ENCODE assay signal across 10 cellular contexts in the genomic region with DNA sequence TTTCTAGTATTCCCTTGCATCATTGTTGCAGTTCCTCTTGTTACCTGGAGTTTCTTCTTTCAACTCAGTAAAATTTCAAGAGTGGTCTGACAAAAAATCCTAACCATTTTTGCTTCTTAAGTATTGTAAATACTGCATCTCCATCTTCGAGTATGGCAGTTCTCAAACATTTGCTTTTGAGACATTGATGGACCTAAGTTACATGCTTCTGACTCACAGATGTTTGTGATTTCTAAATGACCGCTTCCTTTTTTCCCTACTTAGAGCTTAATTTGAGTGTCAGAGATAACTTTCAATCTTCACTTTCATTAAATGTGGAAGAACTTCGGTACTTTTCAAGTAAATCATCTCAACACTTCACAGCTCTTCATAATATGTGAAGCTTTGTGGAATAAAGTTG. TPM values are rescaled to one million over a fixed set of nuclear protein-coding genes. Genes with fewer than 3 reads are reported as not detected.
DNase-seq lines count a peak whose midpoint lies in the region; ATAC-seq, FAIRE-seq and TF ChIP-seq lines count a peak whose summit lies in the region.
"Had no signal": no experiment of that assay in that cellular context is flagged by ENCODE, and none has a peak within 500 bp of the region (broad histone marks: within the 10 kb centered on the region; RNA-seq: fewer than 3 reads in every experiment).

No MANE protein-coding gene starts in this region.

- POLR2A ChIA-PET in A549 (lab: Yijun Ruan, JAX), result no interaction called here
- POLR2A ChIA-PET in PC-3 (lab: Charles Lee; ENCODE audit: unreplicated experiment), result no interaction called here
- POLR2A ChIA-PET in endothelial cell of umbilical vein (lab: Charles Lee), result interaction anchor here (1.2 kb wide), 1 partner anchor 9 kb away, joined by 6 read pairs; no protein-coding TSS in a partner anchor

- intact Hi-C loops in PC-3 (cut with micrococcal nuclease), result no loop called here
- intact Hi-C loops in endothelial cell of umbilical vein (cut with micrococcal nuclease), result loop anchor here (10.0 kb wide), 1 partner anchor 222 kb away; no protein-coding TSS in a partner anchor
- intact Hi-C loops in body of pancreas (cut with DNase I), result no loop called here

- H3K9ac ChIP-seq in PC-3 (ENCODE audit: low read length), result no peak overlapping the region
- H3K9ac ChIP-seq in endothelial cell of umbilical vein (replicated peaks; ENCODE audit: extremely low read depth, insufficient read depth, low read length), result peak overlapping the region; percentile 6

- H3K4me3 ChIP-seq in A549 (no peak overlapping the region), GM06990 (replicated peaks; ENCODE audit: low read depth, low read length) (peak overlapping the region; percentile 50), PC-3 (ENCODE audit: low read length) (0 out of 2 replicates have a peak overlapping the region, but pooled peaks have one; percentile 23), endothelial cell of umbilical vein (replicated peaks in 1 of 3; ENCODE audit: insufficient read depth in 1 of 3, low read depth in 1 of 3, low read length in 3 of 3) (peak overlapping the region in 1 of 3 experiments; percentile 21), body of pancreas (no peak overlapping the region)

- no peaks in the 10 kb centered on the region for H3F3A ChIP-seq in PC-3 (ENCODE audit: low read length, unreplicated experiment)

- CTCF ChIA-PET in A549 (lab: Yijun Ruan, JAX), result interaction anchor here (0.9 kb wide), 1 partner anchor 62 kb away, joined by 3 read pairs; no protein-coding TSS in a partner anchor
- CTCF ChIA-PET in PC-3 (lab: Charles Lee), result no interaction called here
- CTCF ChIA-PET in endothelial cell of umbilical vein (lab: Charles Lee), result interaction anchor here (1.0 to 2.1 kb wide), 3 partner anchors 9 to 151 kb away, joined by 3 to 6 read pairs (median 3); no protein-coding TSS in a partner anchor

- no peak for TF ChIP-seq CTCF in A549 (IDR thresholded peaks at IDR 0.05)
- no peak for TF ChIP-seq CTCF in GM06990 (IDR thresholded peaks at IDR 0.05; ENCODE audit: insufficient read depth, low read length, poor library complexity, severe bottlenecking)
- no peak for TF ChIP-seq CTCF in PC-3 (conservative IDR thresholded peaks at IDR 0.05; ENCODE audit: low read depth, low read length)
- TF ChIP-seq CTCF in endothelial cell of umbilical vein (IDR thresholded peaks at IDR 0.05; ENCODE audit: extremely low read depth in 1 of 2, insufficient read depth in 1 of 2, low read depth in 1 of 2, low read length in 2 of 2), result no peak
- TF ChIP-seq CTCF in body of pancreas (IDR thresholded peaks at IDR 0.05), result no peak

- no peak for TF ChIP-seq RAD21 in A549 (conservative IDR thresholded peaks at IDR 0.05 in 1 of 2, IDR thresholded peaks at IDR 0.05 in 1 of 2)

- H3K36me3 ChIP-seq in GM06990 (ENCODE audit: control insufficient read depth, insufficient read depth, low read length) (peaks cover 2% of the 10 kb centered on the region; the same call in 1 of the 2 replicates), PC-3 (ENCODE audit: low read depth, low read length) (peaks cover 3% of the 10 kb centered on the region; the same call in 1 of the 2 replicates), endothelial cell of umbilical vein (ENCODE audit: control insufficient read depth in 2 of 2, extremely low read depth in 1 of 2, insufficient read depth in 2 of 2, low read length in 2 of 2) (peaks cover 0 to 4% of the 10 kb centered on the region in 2 experiments), body of pancreas (replicated peaks in 1 of 2; ENCODE audit: insufficient read depth in 1 of 2, low read depth in 2 of 2) (no peaks in the 10 kb centered on the region)

- TF ChIP-seq POLR2A in A549 (IDR thresholded peaks at IDR 0.05; ENCODE audit: low read length), result no peak
- TF ChIP-seq POLR2A in endothelial cell of umbilical vein (IDR thresholded peaks at IDR 0.05; ENCODE audit: low read depth, low read length), result no peak
- TF ChIP-seq POLR2A in body of pancreas (IDR thresholded peaks at IDR 0.05), result no peak

- WGBS in A549 (ENCODE audit: missing lambda C conversion rate), result 73% methylated on average over 3 of the region's 3 CpGs
- 51 to 59% methylated on average over 3 of the region's 3 CpGs for WGBS in body of pancreas, 2 donors

- H3K9me3 ChIP-seq in A549 (no peaks in the 10 kb centered on the region), PC-3 (ENCODE audit: low read length) (no peaks in the 10 kb centered on the region), endothelial cell of umbilical vein (replicated peaks; ENCODE audit: control insufficient read depth, insufficient read depth, low read length) (no peaks in the 10 kb centered on the region), body of pancreas (no peaks in the 10 kb centered on the region)

- ATAC-seq in A549 (no peak), PC-3 (no peak), HG02623 (IDR thresholded peaks at IDR 0.05; ENCODE audit: unreplicated experiment) (no peak), body of pancreas (no peak), GM19463 (IDR thresholded peaks at IDR 0.05; ENCODE audit: unreplicated experiment) (no peak)

- H3K9me2 ChIP-seq in PC-3 (replicated peaks; ENCODE audit: low read length), result no peaks in the 10 kb centered on the region

- H3K27me3 ChIP-seq in GM06990 (replicated peaks; ENCODE audit: control insufficient read depth, insufficient read depth, low read length) (no peaks in the 10 kb centered on the region), PC-3 (ENCODE audit: low read length) (no peaks in the 10 kb centered on the region), endothelial cell of umbilical vein (ENCODE audit: control insufficient read depth in 2 of 2, insufficient read depth in 2 of 2, low read length in 2 of 2) (no peaks in the 10 kb centered on the region), body of pancreas (no peaks in the 10 kb centered on the region)

- H4K20me1 ChIP-seq in PC-3 (ENCODE audit: low read length) (peaks cover 46% of the 10 kb centered on the region), endothelial cell of umbilical vein (replicated peaks; ENCODE audit: control insufficient read depth, extremely low read depth, insufficient read depth, low read length) (peaks cover 7% of the 10 kb centered on the region)

- no peak for FAIRE-seq in A549 (lab: Jason Lieb, UNC)
- FAIRE-seq in endothelial cell of umbilical vein (lab: Jason Lieb, UNC), result no peak

- H3K27ac ChIP-seq in A549 (no peak overlapping the region), PC-3 (ENCODE audit: low read length) (no peak overlapping the region), endothelial cell of umbilical vein (ENCODE audit: insufficient read depth, low read depth, low read length) (no peak overlapping the region), body of pancreas (no peak overlapping the region)

- no peak overlapping the region for H2AFZ ChIP-seq in PC-3 (ENCODE audit: low read length)
- no peak overlapping the region for H2AFZ ChIP-seq in endothelial cell of umbilical vein (ENCODE audit: low read depth, low read length)

- H3K4me2 ChIP-seq in A549 (peak overlapping the region; percentile 6; the same call in 1 of the 3 replicates), PC-3 (ENCODE audit: low read length) (peak overlapping the region; percentile 35), endothelial cell of umbilical vein (ENCODE audit: insufficient read depth, low read length) (peak overlapping the region; percentile 65)

- TF ChIP-seq EP300 in A549 (IDR thresholded peaks at IDR 0.05), result no peak

- DNase-seq in A549 (ENCODE audit: low read depth in 1 of 2, low spot score in 1 of 2) (no peak), GM06990 (ENCODE audit: extremely low read depth, insufficient read length) (peak; percentile 32), PC-3 (no peak), endothelial cell of umbilical vein (ENCODE audit: low read depth, low spot score) (no peak), body of pancreas (no peak)
- no peak for DNase-seq in activated CD4-positive, CD25-positive, alpha-beta regulatory T cell treated with anti-CD3 and anti-CD28 coated beads, Interleukin-2, amount 50 U/mL, for 72 hours
- DNase-seq: DMS153, NCI-H1417 treated with DMSO at 0.1 percent for 48 hours had no signal

- BruUV-seq in PC-3 (replicated peaks; lab: Mats Ljungman, UMichigan) (no TSS peak), endothelial cell of umbilical vein (replicated peaks; lab: Mats Ljungman, UMichigan) (no TSS peak)

- dilution Hi-C loops in endothelial cell of umbilical vein (cut with MboI; ENCODE audit: extremely low pct_ligation_motif_present, low sequenced_read_pairs), result no loop called here

- H3K4me1 ChIP-seq in A549, result peaks cover 22% of the 10 kb centered on the region
- peaks cover 17% of the 10 kb centered on the region; the same call in 1 of the 2 replicates for H3K4me1 ChIP-seq in PC-3 (ENCODE audit: insufficient read depth, low read length)
- peaks cover 26% of the 10 kb centered on the region for H3K4me1 ChIP-seq in endothelial cell of umbilical vein (ENCODE audit: control insufficient read depth, extremely low read depth, insufficient read depth, low read length)
- peaks cover 51% of the 10 kb centered on the region for H3K4me1 ChIP-seq in body of pancreas

- H3K79me2 ChIP-seq in PC-3 (ENCODE audit: low read length) (peaks cover 90% of the 10 kb centered on the region), endothelial cell of umbilical vein (ENCODE audit: control insufficient read depth, insufficient read depth, low read length) (peaks cover 91% of the 10 kb centered on the region)

- no peaks in the 10 kb centered on the region for H3K9me1 ChIP-seq in endothelial cell of umbilical vein (replicated peaks; ENCODE audit: control insufficient read depth, extremely low read depth, insufficient read depth, low read length)

TF ChIP-seq in A549, 52 proteins besides CTCF, POLR2A, EP300 and RAD21 (continues in another document):
- TF ChIP-seq JUN (IDR thresholded peaks at IDR 0.05) (no peak), EHMT2 (IDR thresholded peaks at IDR 0.05; ENCODE audit: low read depth) (no peak)

TF ChIP-seq in endothelial cell of umbilical vein, 7 proteins besides CTCF, POLR2A, EP300 and RAD21 (continues in another document):
- no peak for TF ChIP-seq POLR2AphosphoS5 (IDR thresholded peaks at IDR 0.05; ENCODE audit: insufficient read depth, low read depth, low read length)

RNA-seq across cellular contexts. Expression of gene UHRF2, which starts 4.2 kb away (rescaled TPM):
- polyA plus RNA-seq in A549 (2011; rRNA removed), result 60.6 and 74.3 TPM in 2 replicates
- 15.6 and 16.8 TPM in 2 replicates for polyA plus RNA-seq in A549 (2012; cell fraction: cytosol; rRNA removed)
- polyA plus RNA-seq in A549 (2012; cell fraction: nucleus; rRNA removed), result 33.2 and 49.6 TPM in 2 replicates
- 25.8 to 28.6 TPM (median 28.5 TPM) in 3 replicates for polyA plus RNA-seq in A549 (2017; fragmentation: RNase III; extraction: RNeasy Plus Mini Kit Qiagen cat#74134 plus additional on column Dnase treatment)
- polyA minus RNA-seq in A549 (2011; rRNA and poly(A)+ RNA removed), result 41.6 and 44.8 TPM in 2 replicates
- 30.8 and 31.3 TPM in 2 replicates for total RNA-seq in PC-3 (2014; rRNA removed)
- total RNA-seq in endothelial cell of umbilical vein, result 101 and 106 TPM in 2 replicates
- 53.9 and 63.5 TPM in 2 replicates for polyA plus RNA-seq in endothelial cell of umbilical vein
- 35.5 and 38.6 TPM in 2 replicates for polyA plus RNA-seq in endothelial cell of umbilical vein (2011; cell fraction: cytosol; rRNA removed)
- 358 and 413 TPM in 2 replicates for polyA plus RNA-seq in endothelial cell of umbilical vein (2011; cell fraction: nucleus; rRNA removed)
- polyA plus RNA-seq in endothelial cell of umbilical vein (2012), result 71.1 and 83.1 TPM in 2 replicates
- polyA minus RNA-seq in endothelial cell of umbilical vein, result 160 and 174 TPM in 2 replicates
- 30.6 TPM for polyA minus RNA-seq in endothelial cell of umbilical vein (2011; cell fraction: cytosol; rRNA and poly(A)+ RNA removed)
- 399 and 492 TPM in 2 replicates for polyA minus RNA-seq in endothelial cell of umbilical vein (2011; cell fraction: nucleus; rRNA and poly(A)+ RNA removed)
- total RNA-seq in body of pancreas, result 10 to 100 TPM; 52.1 to 69.8 TPM

Comparison
In these comparisons a context has a peak if more than half of its experiments do, and no peak if none do; other contexts are left out.
1. H3K4me2 ChIP-seq: peak in every context shown above with its lines; median percentile 65 in endothelial cell of umbilical vein; 35 in PC-3; 6 in A549.
2. H3K4me3 ChIP-seq: peak in GM06990 (single experiment) and PC-3 (single experiment); none in A549 (single experiment) and body of pancreas (0 of 2).